11 cellular contexts compared by ENCODE assay signal in genomic region chr14:32209471-32209870, GRCh38. TPM values are rescaled to one million over a fixed set of nuclear protein-coding genes. Genes with fewer than 3 reads are reported as not detected.
"Had no signal": no experiment of that assay in that cellular context is flagged by ENCODE, and none has a peak within 500 bp of the region (broad histone marks: within the 10 kb centered on the region; RNA-seq: fewer than 3 reads in every experiment).

No MANE protein-coding gene starts in this region.

- H3K4me3 ChIP-seq: GM23248, HAP-1, K562 had no signal

- H3K4me1 ChIP-seq: HAP-1 had no signal

- H3K9me3 ChIP-seq: HAP-1 had no signal

- ATAC-seq: HCT116, K562 had no signal

- H3K36me3 ChIP-seq: HAP-1 had no signal

- H3K27ac ChIP-seq: GM23248 had no signal

- FAIRE-seq: HTR-8/SVneo, K562 had no signal

- DNase-seq: GM23248, GOT3, H7, IMR-90, KG1 had no signal

- H3K9ac ChIP-seq: GM23248 had no signal

RNA-seq across cellular contexts. Expression of gene RNU6-8, which starts 6.4 kb away (rescaled TPM):
- total RNA-seq: GM23248, H4, H7, HT-29, IMR-90, K562 had no signal

RNA-seq across cellular contexts. Expression of gene RNU6-7, which starts 7.6 kb away (rescaled TPM):
- total RNA-seq: GM23248, H4, H7, HT-29, IMR-90, K562 had no signal
